ENCODE assay signal across 24 cellular contexts in genomic region chr20:48816282-48816860, GRCh38. TPM values are rescaled to one million over a fixed set of nuclear protein-coding genes. Genes with fewer than 3 reads are reported as not detected.
DNase-seq lines count a peak whose midpoint lies in the region; ATAC-seq lines count a peak whose summit lies in the region.
"Had no signal": no experiment of that assay in that cellular context is flagged by ENCODE, and none has a peak within 500 bp of the region (broad histone marks: within the 10 kb centered on the region; RNA-seq: fewer than 3 reads in every experiment).

No MANE protein-coding gene starts in this region.

- no peak for ATAC-seq in activated CD8-positive, alpha-beta memory T cell treated with anti-CD3 and anti-CD28 coated beads, Interleukin-2, amount 10 ng/mL, durations not matched to agents 7 days and 5 days
- ATAC-seq in activated naive CD8-positive, alpha-beta T cell treated with anti-CD3 and anti-CD28 coated beads, Interleukin-2, amount 10 ng/mL, durations not matched to agents 7 days and 5 days (ENCODE audit: low read depth): no peak
- no peak for ATAC-seq in natural killer cell treated with Interleukin-12 subunit alpha and Interleukin-12 subunit beta and Interleukin-15 and Interleukin-18, amount 100 ng/mL, for 72 hours
- ATAC-seq in GM21737 (IDR thresholded peaks at IDR 0.05; ENCODE audit: unreplicated experiment): no peak
- ATAC-seq: A549, HCT116, HepG2, psoas muscle had no signal

- H3K27me3 Mint-ChIP-seq in activated CD8-positive, alpha-beta memory T cell treated with anti-CD3 and anti-CD28 coated beads, Interleukin-2, amount 10 ng/mL, durations not matched to agents 7 days and 5 days: no peaks in the 10 kb centered on the region
- H3K27me3 Mint-ChIP-seq in IgD-negative memory B cell: no peaks in the 10 kb centered on the region
- H3K27me3 Mint-ChIP-seq in activated naive CD8-positive, alpha-beta T cell treated with anti-CD3 and anti-CD28 coated beads, Interleukin-2, amount 10 ng/mL, durations not matched to agents 7 days and 5 days: no peaks in the 10 kb centered on the region
- H3K27me3 Mint-ChIP-seq in natural killer cell treated with Interleukin-12 subunit alpha and Interleukin-12 subunit beta and Interleukin-15 and Interleukin-18, amount 100 ng/mL, for 72 hours: no peaks in the 10 kb centered on the region

- no peak for DNase-seq in activated CD8-positive, alpha-beta memory T cell treated with anti-CD3 and anti-CD28 coated beads, Interleukin-2, amount 10 ng/mL, durations not matched to agents 7 days and 5 days
- no peak for DNase-seq in activated CD8-positive, alpha-beta memory T cell treated with anti-CD3 and anti-CD28 coated beads, Interleukin-2, amount 50 U/mL, for 4 hours
- DNase-seq in activated naive CD8-positive, alpha-beta T cell treated with anti-CD3 and anti-CD28 coated beads, Interleukin-2, amount 10 ng/mL, durations not matched to agents 7 days and 5 days: no peak
- no peak for DNase-seq in natural killer cell treated with Interleukin-12 subunit alpha and Interleukin-12 subunit beta and Interleukin-15 and Interleukin-18, amount 100 ng/mL, for 72 hours (ENCODE audit: low spot score)
- DNase-seq in medulla oblongata (ENCODE audit: extremely low spot score) (no peak), amygdala (lab: John Stamatoyannopoulos, UW) (no peak)
- DNase-seq: activated CD4-positive, CD25-positive, alpha-beta regulatory T cell; activated CD8-positive, alpha-beta memory T cell treated with anti-CD3 and anti-CD28 coated beads, Interleukin-2, amount 50 U/mL, for 48 hours; kidney; mammary epithelial cell; MG63; NCI-H146; NCI-H82; nephron progenitor cell; PC-9; psoas muscle; SJCRH30; stimulated activated CD4-positive, alpha-beta T cell treated with anti-CD3 and anti-CD28 coated beads, Interleukin-2, amount 100 ng/mL, for 48 hours had no signal

- peak overlapping the region; percentile 2 for H3K4me3 Mint-ChIP-seq in activated CD8-positive, alpha-beta memory T cell treated with anti-CD3 and anti-CD28 coated beads, Interleukin-2, amount 10 ng/mL, durations not matched to agents 7 days and 5 days
- peak overlapping the region in 3 of 4 donors; percentile 86 to 98 (median 92) for H3K4me3 Mint-ChIP-seq in IgD-negative memory B cell
- peak overlapping the region; percentile 46 for H3K4me3 Mint-ChIP-seq in activated naive CD8-positive, alpha-beta T cell treated with anti-CD3 and anti-CD28 coated beads, Interleukin-2, amount 10 ng/mL, durations not matched to agents 7 days and 5 days
- peak overlapping the region; percentile 85 for H3K4me3 Mint-ChIP-seq in natural killer cell treated with Interleukin-12 subunit alpha and Interleukin-12 subunit beta and Interleukin-15 and Interleukin-18, amount 100 ng/mL, for 72 hours
- H3K4me3 Mint-ChIP-seq: nephron progenitor cell had no signal

- CTCF ChIA-PET in activated CD8-positive, alpha-beta memory T cell treated with anti-CD3 and anti-CD28 coated beads, Interleukin-2, amount 10 ng/mL, durations not matched to agents 7 days and 5 days (lab: Charles Lee): no interaction called here

- H3K36me3 Mint-ChIP-seq in activated CD8-positive, alpha-beta memory T cell treated with anti-CD3 and anti-CD28 coated beads, Interleukin-2, amount 10 ng/mL, durations not matched to agents 7 days and 5 days: peaks cover 46% of the 10 kb centered on the region
- peaks cover 7% of the 10 kb centered on the region for H3K36me3 Mint-ChIP-seq in IgD-negative memory B cell
- H3K36me3 Mint-ChIP-seq in activated naive CD8-positive, alpha-beta T cell treated with anti-CD3 and anti-CD28 coated beads, Interleukin-2, amount 10 ng/mL, durations not matched to agents 7 days and 5 days: peaks cover 45% of the 10 kb centered on the region
- H3K36me3 Mint-ChIP-seq in natural killer cell treated with Interleukin-12 subunit alpha and Interleukin-12 subunit beta and Interleukin-15 and Interleukin-18, amount 100 ng/mL, for 72 hours: peaks cover 4% of the 10 kb centered on the region

- peaks cover 74% of the 10 kb centered on the region for H3K4me1 Mint-ChIP-seq in activated CD8-positive, alpha-beta memory T cell treated with anti-CD3 and anti-CD28 coated beads, Interleukin-2, amount 10 ng/mL, durations not matched to agents 7 days and 5 days
- peaks cover 11 to 60% (median 51%) of the 10 kb centered on the region in 3 donors for H3K4me1 Mint-ChIP-seq in IgD-negative memory B cell
- H3K4me1 Mint-ChIP-seq in activated naive CD8-positive, alpha-beta T cell treated with anti-CD3 and anti-CD28 coated beads, Interleukin-2, amount 10 ng/mL, durations not matched to agents 7 days and 5 days: peaks cover 64% of the 10 kb centered on the region
- peaks cover 61% of the 10 kb centered on the region in 2 donors for H3K4me1 Mint-ChIP-seq in natural killer cell treated with Interleukin-12 subunit alpha and Interleukin-12 subunit beta and Interleukin-15 and Interleukin-18, amount 100 ng/mL, for 72 hours (ENCODE audit: low read depth in 2 of 2)

- H3K9me3 Mint-ChIP-seq in activated CD8-positive, alpha-beta memory T cell treated with anti-CD3 and anti-CD28 coated beads, Interleukin-2, amount 10 ng/mL, durations not matched to agents 7 days and 5 days (ENCODE audit: low read depth): no peaks in the 10 kb centered on the region
- H3K9me3 Mint-ChIP-seq in IgD-negative memory B cell: no peaks in the 10 kb centered on the region
- no peaks in the 10 kb centered on the region for H3K9me3 Mint-ChIP-seq in activated naive CD8-positive, alpha-beta T cell treated with anti-CD3 and anti-CD28 coated beads, Interleukin-2, amount 10 ng/mL, durations not matched to agents 7 days and 5 days
- no peaks in the 10 kb centered on the region for H3K9me3 Mint-ChIP-seq in natural killer cell treated with Interleukin-12 subunit alpha and Interleukin-12 subunit beta and Interleukin-15 and Interleukin-18, amount 100 ng/mL, for 72 hours
- H3K9me3 Mint-ChIP-seq: activated naive CD4-positive, alpha-beta T cell treated with anti-CD3 and anti-CD28 coated beads, Interleukin-2, amount 50 U/mL, for 72 hours; nephron progenitor cell had no signal

- peak overlapping the region; percentile 98 for H3K27ac Mint-ChIP-seq in activated CD8-positive, alpha-beta memory T cell treated with anti-CD3 and anti-CD28 coated beads, Interleukin-2, amount 10 ng/mL, durations not matched to agents 7 days and 5 days
- H3K27ac Mint-ChIP-seq in IgD-negative memory B cell: peak overlapping the region; percentile 91 to 96 (median 93)
- peak overlapping the region; percentile 82 for H3K27ac Mint-ChIP-seq in activated naive CD8-positive, alpha-beta T cell treated with anti-CD3 and anti-CD28 coated beads, Interleukin-2, amount 10 ng/mL, durations not matched to agents 7 days and 5 days
- peak overlapping the region in 1 of 2 donors; percentile 98 for H3K27ac Mint-ChIP-seq in natural killer cell treated with Interleukin-12 subunit alpha and Interleukin-12 subunit beta and Interleukin-15 and Interleukin-18, amount 100 ng/mL, for 72 hours
- H3K27ac Mint-ChIP-seq: nephron progenitor cell had no signal

- POLR2A ChIA-PET in activated naive CD8-positive, alpha-beta T cell treated with anti-CD3 and anti-CD28 coated beads, Interleukin-2, amount 10 ng/mL, durations not matched to agents 7 days and 5 days (lab: Charles Lee): interaction anchor here (0.6 kb wide), 1 partner anchor 1624 kb away, joined by 3 read pairs; no protein-coding TSS in a partner anchor

RNA-seq across cellular contexts. Expression of gene PREX1, which starts 11.4 kb away (rescaled TPM):
- total RNA-seq in activated CD8-positive, alpha-beta memory T cell treated with anti-CD3 and anti-CD28 coated beads, Interleukin-2, amount 10 ng/mL, durations not matched to agents 7 days and 5 days: 100 to 1,000 TPM; 130 to 156 TPM
- polyA plus RNA-seq in IgD-negative memory B cell: 41.7 TPM
- total RNA-seq in activated naive CD8-positive, alpha-beta T cell treated with anti-CD3 and anti-CD28 coated beads, Interleukin-2, amount 10 ng/mL, durations not matched to agents 7 days and 5 days: 100 to 1,000 TPM; 142 to 147 TPM
- total RNA-seq in natural killer cell treated with Interleukin-12 subunit alpha and Interleukin-12 subunit beta and Interleukin-15 and Interleukin-18, amount 100 ng/mL, for 72 hours: 100 to 1,000 TPM; 132 to 167 TPM

Comparison
In these comparisons a context has a peak if more than half of its experiments do, and no peak if none do; other contexts are left out.
1. H3K4me3 Mint-ChIP-seq: peak in every context shown above with its lines; median percentile 92 in IgD-negative memory B cell; 85 in natural killer cell treated with Interleukin-12 subunit alpha and Interleukin-12 subunit beta and Interleukin-15 and Interleukin-18, amount 100 ng/mL, for 72 hours; 46 in activated naive CD8-positive, alpha-beta T cell treated with anti-CD3 and anti-CD28 coated beads, Interleukin-2, amount 10 ng/mL, durations not matched to agents 7 days and 5 days; 2 in activated CD8-positive, alpha-beta memory T cell treated with anti-CD3 and anti-CD28 coated beads, Interleukin-2, amount 10 ng/mL, durations not matched to agents 7 days and 5 days.